ENCODE assay signal across 12 cellular contexts in genomic region chr12:47376937-47377336, GRCh38.
DNase-seq lines count a peak whose midpoint lies in the region; ATAC-seq and TF ChIP-seq lines count a peak whose summit lies in the region.
"Had no signal": no experiment of that assay in that cellular context is flagged by ENCODE, and none has a peak within 500 bp of the region (broad histone marks: within the 10 kb centered on the region; RNA-seq: fewer than 3 reads in every experiment).

No MANE protein-coding gene starts in this region.

- WGBS in heart left ventricle, 4 donors: 74 to 88% (median 83%) methylated on average over 6 of the region's 6 CpGs
- 88% methylated on average over 6 of the region's 6 CpGs for WGBS in urinary bladder

- DNase-seq in heart left ventricle (no peak), cardiac septum (ENCODE audit: low spot score) (no peak), choroid plexus epithelial cell (ENCODE audit: low read depth) (peak; percentile 52), DMS153 (lab: John Stamatoyannopoulos, UW) (no peak), epidermal melanocyte (ENCODE audit: insufficient read length, low spot score) (no peak)
- DNase-seq: activated naive CD4-positive, alpha-beta T cell treated with anti-CD3 and anti-CD28 coated beads, Interleukin-2, amount 50 U/mL, for 16 hours; NCI-H1436; NCI-H524 treated with DMSO at 0.1 percent for 48 hours had no signal

- H3K4me3 ChIP-seq in heart left ventricle: no peak overlapping the region
- H3K4me3 ChIP-seq in choroid plexus epithelial cell (ENCODE audit: low read depth, low read length): no peak overlapping the region
- H3K4me3 ChIP-seq in muscle layer of colon (ENCODE audit: low read depth in 1 of 2, low read length in 2 of 2): no peak overlapping the region
- no peak overlapping the region for H3K4me3 ChIP-seq in urinary bladder (ENCODE audit: low read depth, low read length)
- H3K4me3 ChIP-seq: skin epidermis had no signal

- H3K27ac ChIP-seq in heart left ventricle: peak overlapping the region in 9 of 12 donors; percentile 24 to 85 (median 56)
- peak overlapping the region; percentile 62 for H3K27ac ChIP-seq in muscle layer of colon (ENCODE audit: low read depth, low read length)
- H3K27ac ChIP-seq in urinary bladder (ENCODE audit: low read depth): peak overlapping the region; percentile 48

- TF ChIP-seq POLR2A in heart left ventricle (IDR thresholded peaks at IDR 0.05): no peak

- intact Hi-C loops in heart left ventricle (cut with DNase I): no loop called here
- intact Hi-C loops in cardiac septum (cut with DNase I): no loop called here

- H3K27me3 ChIP-seq in heart left ventricle (no peaks in the 10 kb centered on the region), muscle layer of colon (ENCODE audit: control insufficient read depth in 1 of 2, insufficient read depth in 2 of 2, low read length in 2 of 2) (no peaks in the 10 kb centered on the region)

- H3K36me3 ChIP-seq in heart left ventricle (no peaks in the 10 kb centered on the region), muscle layer of colon (ENCODE audit: insufficient read depth, low read length) (no peaks in the 10 kb centered on the region), urinary bladder (ENCODE audit: insufficient read depth) (peaks cover 2% of the 10 kb centered on the region)

- H3K9me3 ChIP-seq in heart left ventricle (peaks cover 0 to 9% (median 0%) of the 10 kb centered on the region in 12 donors), muscle layer of colon (ENCODE audit: low read length) (no peaks in the 10 kb centered on the region)

- H3K4me1 ChIP-seq in heart left ventricle (peaks cover 0 to 28% (median 11%) of the 10 kb centered on the region in 12 donors), muscle layer of colon (ENCODE audit: insufficient read depth, low read length) (peaks cover 17% of the 10 kb centered on the region), urinary bladder (ENCODE audit: insufficient read depth) (no peaks in the 10 kb centered on the region)

- H3K9ac ChIP-seq in muscle layer of colon (ENCODE audit: low read length): no peak overlapping the region

- ATAC-seq in heart left ventricle: no peak
- ATAC-seq in HG02981 (IDR thresholded peaks at IDR 0.05; ENCODE audit: unreplicated experiment): no peak

- TF ChIP-seq CTCF in heart left ventricle (IDR thresholded peaks at IDR 0.05) (no peak), choroid plexus epithelial cell (conservative IDR thresholded peaks at IDR 0.05; ENCODE audit: low read depth, low read length) (no peak)
